1 cellular context compared by ENCODE assay signal in the genomic region with DNA sequence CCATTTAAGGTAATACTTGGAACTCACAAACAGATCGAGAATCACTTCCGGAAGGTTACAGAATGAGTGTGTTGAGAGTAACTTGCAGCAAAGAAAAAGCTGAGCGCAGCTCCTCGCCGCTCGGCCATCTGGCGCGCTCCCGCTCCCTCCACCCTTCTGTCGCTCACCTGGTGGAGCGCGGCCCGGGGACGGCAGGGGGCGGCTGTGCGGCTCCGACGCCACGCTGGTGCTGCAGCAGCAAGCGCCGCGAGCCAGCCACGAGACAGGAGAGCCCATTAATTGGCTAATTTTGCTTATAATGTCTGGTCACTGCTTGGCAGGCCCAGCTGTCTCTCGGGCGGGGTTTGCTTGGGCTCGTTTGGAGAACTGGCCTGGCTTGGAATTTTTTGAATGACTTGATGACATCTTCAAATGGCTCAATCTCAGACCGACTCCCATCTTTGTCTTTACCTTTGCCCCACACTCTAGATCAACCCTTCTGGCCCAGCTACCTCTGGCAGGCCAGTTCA.
TF ChIP-seq lines count a peak whose summit lies in the region.

No MANE protein-coding gene starts in this region.

TF ChIP-seq in endothelial cell of umbilical vein, 7 proteins besides CTCF, POLR2A, EP300 and RAD21 (continued from another document):
- no peak for TF ChIP-seq MYC (IDR thresholded peaks at IDR 0.05; ENCODE audit: low read depth, low read length)
